ENCODE assay signal across 9 cellular contexts in the genomic region with DNA sequence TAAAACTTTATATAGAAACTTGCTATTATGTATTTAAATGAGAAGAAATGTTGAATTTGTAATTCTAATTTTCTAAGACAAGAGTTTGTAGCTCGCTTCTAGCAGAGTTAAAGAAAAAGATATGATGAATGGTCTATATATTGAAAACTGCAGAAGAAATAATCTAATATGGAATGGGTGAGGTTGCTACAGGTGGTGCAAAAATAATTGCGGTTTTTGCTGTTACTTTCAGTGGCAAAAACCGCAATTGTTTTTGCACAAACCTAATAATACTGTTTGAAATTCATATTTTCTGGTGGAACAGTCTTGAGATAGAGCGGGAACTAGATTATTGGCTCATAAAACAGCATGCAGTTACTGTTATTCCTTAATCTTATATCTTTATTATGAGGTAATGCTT. TPM values are rescaled to one million over a fixed set of nuclear protein-coding genes. Genes with fewer than 3 reads are reported as not detected.
"Had no signal": no experiment of that assay in that cellular context is flagged by ENCODE, and none has a peak within 500 bp of the region (broad histone marks: within the 10 kb centered on the region; RNA-seq: fewer than 3 reads in every experiment).

No MANE protein-coding gene starts in this region.

- DNase-seq: GDM1, GF-D8 had no signal

- FAIRE-seq: G401.6, GM12891, GM12892, GM18507, GM19239 had no signal

- ATAC-seq: GM12878 had no signal

- H3K4me3 ChIP-seq: GM12878 had no signal

RNA-seq across cellular contexts. Expression of gene EYA4, which starts 23.9 kb away (rescaled TPM):
- total RNA-seq: G401, GM12878 had no signal
